9 cellular contexts compared by ENCODE assay signal in the genomic region with DNA sequence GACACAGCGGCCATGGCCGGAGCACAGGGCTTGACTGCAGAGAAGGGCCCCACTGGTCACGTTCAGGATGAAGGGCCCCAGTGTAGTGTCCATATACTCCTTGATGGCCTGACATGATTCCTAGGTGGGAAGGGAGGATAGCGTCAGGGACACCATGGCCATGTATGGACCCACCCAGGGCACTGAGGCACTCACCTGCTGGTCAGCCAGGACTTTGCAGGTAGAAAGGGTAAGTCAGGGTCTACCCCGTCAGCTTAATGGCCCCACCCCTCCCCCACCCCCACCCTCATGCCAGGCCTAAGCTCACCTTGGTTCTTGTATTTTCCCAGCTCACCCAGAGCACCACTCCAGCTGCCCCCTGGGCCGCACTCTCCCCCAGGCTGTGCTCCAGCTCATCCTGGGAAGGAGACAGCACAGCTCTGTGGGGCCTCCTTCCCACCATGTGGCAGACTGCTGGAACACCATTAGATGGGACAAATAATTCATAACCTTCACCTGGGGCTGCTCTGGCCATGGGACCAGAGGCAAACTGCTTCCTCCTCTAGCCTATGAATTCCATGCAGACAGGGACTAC. TPM values are rescaled to one million over a fixed set of nuclear protein-coding genes. Genes with fewer than 3 reads are reported as not detected.
A peak's percentile ranks its signal among the peaks of the same experiment; 100 is the strongest.
DNase-seq lines count a peak whose midpoint lies in the region; ATAC-seq and TF ChIP-seq lines count a peak whose summit lies in the region.
"Had no signal": no experiment of that assay in that cellular context is flagged by ENCODE, and none has a peak within 500 bp of the region (broad histone marks: within the 10 kb centered on the region; RNA-seq: fewer than 3 reads in every experiment).

No MANE protein-coding gene starts in this region.

- peaks cover 15% of the 10 kb centered on the region for H3K4me1 ChIP-seq in colonic mucosa

- H3K4me3 ChIP-seq in colonic mucosa = peak overlapping the region; percentile 47

- H3K36me3 ChIP-seq in colonic mucosa = no peaks in the 10 kb centered on the region

- H3K4me1 Mint-ChIP-seq in stimulated activated naive CD8-positive, alpha-beta T cell treated with anti-CD3 and anti-CD28 coated beads, Interleukin-15, Interleukin-2, amounts not matched to agents 100 ng/mL and 50 ng/mL, for 24 hours (ENCODE audit: low read depth) = peaks cover 29% of the 10 kb centered on the region
- peaks cover 18 to 45% (median 35%) of the 10 kb centered on the region in 4 donors for H3K4me1 Mint-ChIP-seq in naive thymus-derived CD8-positive, alpha-beta T cell

- POLR2A ChIA-PET in naive thymus-derived CD8-positive, alpha-beta T cell (lab: Charles Lee) = interaction anchor here (0.6 to 3.1 kb wide), 6 partner anchors 15 to 50 kb away, joined by 3 to 44 read pairs (median 6); a partner anchor contains a TSS

- TF ChIP-seq CTCF in colonic mucosa (IDR thresholded peaks at IDR 0.05) = no peak

- peak overlapping the region; percentile 99 for H3K4me3 Mint-ChIP-seq in stimulated activated naive CD8-positive, alpha-beta T cell treated with anti-CD3 and anti-CD28 coated beads, Interleukin-15, Interleukin-2, amounts not matched to agents 100 ng/mL and 50 ng/mL, for 24 hours
- peak overlapping the region in 9 of 10 donors; percentile 58 to 99 (median 96) for H3K4me3 Mint-ChIP-seq in naive thymus-derived CD8-positive, alpha-beta T cell

- H3K27me3 Mint-ChIP-seq in stimulated activated naive CD8-positive, alpha-beta T cell treated with anti-CD3 and anti-CD28 coated beads, Interleukin-15, Interleukin-2, amounts not matched to agents 100 ng/mL and 50 ng/mL, for 24 hours = no peaks in the 10 kb centered on the region
- H3K27me3 Mint-ChIP-seq in naive thymus-derived CD8-positive, alpha-beta T cell = no peaks in the 10 kb centered on the region

- no peaks in the 10 kb centered on the region for H3K9me3 Mint-ChIP-seq in stimulated activated naive CD8-positive, alpha-beta T cell treated with anti-CD3 and anti-CD28 coated beads, Interleukin-15, Interleukin-2, amounts not matched to agents 100 ng/mL and 50 ng/mL, for 24 hours
- no peaks in the 10 kb centered on the region for H3K9me3 Mint-ChIP-seq in naive thymus-derived CD8-positive, alpha-beta T cell

- peak overlapping the region; percentile 28 to 89 for H3K9ac ChIP-seq in colonic mucosa (ENCODE audit: low read depth in 2 of 2, low read length in 2 of 2)

- DNase-seq in stimulated activated naive CD8-positive, alpha-beta T cell treated with anti-CD3 and anti-CD28 coated beads, Interleukin-15, Interleukin-2, amounts not matched to agents 100 U/mL and 50 U/mL, for 24 hours = no peak
- no peak for DNase-seq in colonic mucosa
- DNase-seq in naive thymus-derived CD8-positive, alpha-beta T cell = no peak
- no peak for DNase-seq in stimulated activated CD4-positive, alpha-beta T cell treated with anti-CD3 and anti-CD28 coated beads, Interleukin-4, amount 100 ng/mL, for 4 hours
- no peak for DNase-seq in stimulated activated naive CD4-positive, alpha-beta T cell treated with Interleukin-2 at 50 U/mL for 16 hours (lab: John Stamatoyannopoulos, UW)
- DNase-seq: activated CD4-positive, CD25-positive, alpha-beta regulatory T cell had no signal

- peak overlapping the region; percentile 91 for H3K27ac Mint-ChIP-seq in stimulated activated naive CD8-positive, alpha-beta T cell treated with anti-CD3 and anti-CD28 coated beads, Interleukin-15, Interleukin-2, amounts not matched to agents 100 ng/mL and 50 ng/mL, for 24 hours
- H3K27ac Mint-ChIP-seq in naive thymus-derived CD8-positive, alpha-beta T cell = peak overlapping the region in 9 of 10 donors; percentile 95 to 100 (median 99)

- no peaks in the 10 kb centered on the region for H3K27me3 ChIP-seq in colonic mucosa

- peak overlapping the region; percentile 91 for H3K27ac ChIP-seq in colonic mucosa

- no peaks in the 10 kb centered on the region for H3K9me3 ChIP-seq in colonic mucosa

- H3K36me3 Mint-ChIP-seq in stimulated activated naive CD8-positive, alpha-beta T cell treated with anti-CD3 and anti-CD28 coated beads, Interleukin-15, Interleukin-2, amounts not matched to agents 100 ng/mL and 50 ng/mL, for 24 hours (ENCODE audit: low read depth) = no peaks in the 10 kb centered on the region
- peaks cover 0 to 6% (median 0%) of the 10 kb centered on the region in 3 donors for H3K36me3 Mint-ChIP-seq in naive thymus-derived CD8-positive, alpha-beta T cell

- intact Hi-C loops in colonic mucosa (cut with DNase I) = no loop called here

- no peak for ATAC-seq in stimulated activated naive CD8-positive, alpha-beta T cell treated with anti-CD3 and anti-CD28 coated beads, Interleukin-15, Interleukin-2, amounts not matched to agents 100 U/mL and 50 U/mL, for 24 hours
- no peak for ATAC-seq in naive thymus-derived CD8-positive, alpha-beta T cell
- ATAC-seq in HG03439 (IDR thresholded peaks at IDR 0.05; ENCODE audit: unreplicated experiment) (no peak), GM19324 (IDR thresholded peaks at IDR 0.05; ENCODE audit: low FRiP score, unreplicated experiment) (no peak)

RNA-seq across cellular contexts. Expression of a gene that starts 1.6 kb away (rescaled TPM):
- 1 to 10 TPM; 2.5 to 4.2 TPM for total RNA-seq in colonic mucosa
- total RNA-seq in naive thymus-derived CD8-positive, alpha-beta T cell = 1 to 10 TPM; 3.2 to 4.7 TPM
- 1 to 10 TPM; 2.5 to 3.8 (median 3.0) TPM for polyA plus RNA-seq in naive thymus-derived CD8-positive, alpha-beta T cell

RNA-seq across cellular contexts. Expression of a gene that starts 1.6 kb away (rescaled TPM):
- total RNA-seq in colonic mucosa = 1 to 10 TPM; 6.7 to 10.0 TPM
- 10 to 100 TPM; 33.8 to 36.8 TPM for total RNA-seq in naive thymus-derived CD8-positive, alpha-beta T cell
- polyA plus RNA-seq in naive thymus-derived CD8-positive, alpha-beta T cell = 10 to 100 TPM; 10.8 to 18.7 (median 17.4) TPM

RNA-seq across cellular contexts. Expression of a gene that starts 2.6 kb away (rescaled TPM):
- total RNA-seq in colonic mucosa = 10 to 100 TPM in 1 of 2 donors, 1 to 10 TPM in 1; 9.0 to 15.2 TPM
- total RNA-seq in naive thymus-derived CD8-positive, alpha-beta T cell = under 1 TPM; 0.16 to 0.39 TPM
- polyA plus RNA-seq in naive thymus-derived CD8-positive, alpha-beta T cell = under 1 TPM in 2 of 3 donors, not detected in 1; 0.54 to 0.75 TPM

RNA-seq across cellular contexts. Expression of a gene that starts 8.5 kb away (rescaled TPM):
- total RNA-seq in colonic mucosa = 100 to 1,000 TPM in 1 of 2 donors, 10 to 100 TPM in 1; 52.8 to 129 TPM
- total RNA-seq in naive thymus-derived CD8-positive, alpha-beta T cell = 10 to 100 TPM; 68.9 TPM
- 10 to 100 TPM; 59.4 to 69.7 (median 60.7) TPM for polyA plus RNA-seq in naive thymus-derived CD8-positive, alpha-beta T cell

RNA-seq across cellular contexts. Expression of a gene that starts 21.8 kb away (rescaled TPM):
- total RNA-seq in colonic mucosa = 10 to 100 TPM; 31.3 to 37.1 TPM
- 1 to 10 TPM; 2.0 to 2.5 TPM for total RNA-seq in naive thymus-derived CD8-positive, alpha-beta T cell
- polyA plus RNA-seq in naive thymus-derived CD8-positive, alpha-beta T cell = 1 to 10 TPM; 1.8 to 6.1 (median 3.4) TPM

Comparison
In these comparisons a context has a peak if more than half of its experiments do, and no peak if none do; other contexts are left out.
1. RNA of a gene that starts 2.6 kb away (total RNA-seq): 9.0 to 15.2 TPM in colonic mucosa; 0.16 to 0.39 TPM in naive thymus-derived CD8-positive, alpha-beta T cell; every median in the first group is over 4 times any median in the second.